19 cellular contexts compared by ENCODE assay signal in the genomic region with DNA sequence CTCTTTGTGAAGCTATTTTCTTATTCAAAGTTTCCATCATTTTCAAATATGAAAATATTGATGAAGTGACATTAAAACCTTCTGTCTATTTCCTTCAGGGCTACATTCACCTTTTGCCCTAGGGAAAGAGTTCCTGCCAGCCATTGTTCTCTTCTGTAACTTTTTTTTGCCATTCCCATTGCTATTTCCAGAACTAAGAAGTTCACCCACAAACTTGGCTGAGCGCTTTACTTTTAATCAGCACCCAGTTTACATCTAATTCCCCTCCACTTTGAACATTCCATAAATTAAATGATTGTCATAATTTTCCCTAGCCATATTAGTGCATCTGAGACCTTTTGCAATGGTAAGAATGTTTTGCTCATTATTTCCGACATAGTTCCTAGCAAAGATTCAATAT. TPM values are rescaled to one million over a fixed set of nuclear protein-coding genes. Genes with fewer than 3 reads are reported as not detected.
"Had no signal": no experiment of that assay in that cellular context is flagged by ENCODE, and none has a peak within 500 bp of the region (broad histone marks: within the 10 kb centered on the region; RNA-seq: fewer than 3 reads in every experiment).

No MANE protein-coding gene starts in this region.

- H3K27ac ChIP-seq: VCaP had no signal

- DNase-seq: activated CD4-positive, alpha-beta T cell treated with anti-CD3 and anti-CD28 coated beads for 1 hour; activated CD4-positive, alpha-beta T cell treated with anti-CD3 and anti-CD28 coated beads, Interleukin-2, amount 50 U/mL, for 48 hours; activated CD8-positive, alpha-beta memory T cell treated with anti-CD3 and anti-CD28 coated beads, Interleukin-2, amount 10 ng/mL, durations not matched to agents 7 days and 5 days; activated naive CD4-positive, alpha-beta T cell treated with anti-CD3 and anti-CD28 coated beads, Interleukin-2, amount 10 ng/mL, durations not matched to agents 7 days and 5 days; activated T-cell treated with anti-CD3 and anti-CD28 coated beads, Interleukin-2, amount 50 U/mL, for 24 hours; foreskin melanocyte; head of caudate nucleus; nucleus accumbens; stimulated activated CD4-positive, alpha-beta T cell treated with anti-CD3 and anti-CD28 coated beads, Interleukin-2, amount 100 ng/mL, for 48 hours; T-helper 1 cell; T1000; trophoblast cell had no signal

- ATAC-seq: activated CD8-positive, alpha-beta memory T cell treated with anti-CD3 and anti-CD28 coated beads, Interleukin-2, amount 10 ng/mL, durations not matched to agents 7 days and 5 days; Right ventricle myocardium inferior; sciatic nerve; SK-N-SH treated with all-trans-retinoic acid at 6 μM for 48 hours; stimulated activated memory B cell treated with anti-CD40 and anti-IgM and Interleukin-4, amounts not matched to agents 10 μg/mL and 1 μg/mL and 100 μg/mL, for 72 hours had no signal

RNA-seq across cellular contexts. Expression of a gene that starts 4.4 kb away (rescaled TPM):
- total RNA-seq: activated CD8-positive, alpha-beta memory T cell treated with anti-CD3 and anti-CD28 coated beads, Interleukin-2, amount 10 ng/mL, durations not matched to agents 7 days and 5 days; astrocyte; chondrocyte had no signal
